In genomic region chr5:166119506-166119905, GRCh38 we compare ENCODE assay signal across 30 cellular contexts.
"Had no signal": no experiment of that assay in that cellular context is flagged by ENCODE, and none has a peak within 500 bp of the region (broad histone marks: within the 10 kb centered on the region; RNA-seq: fewer than 3 reads in every experiment).

No MANE protein-coding gene starts in this region.

- H3K27me3 ChIP-seq: adrenal gland, ascending aorta, body of pancreas, brain microvascular endothelial cell, breast epithelium, cardiac muscle cell had no signal

- H3K36me3 ChIP-seq: adrenal gland, ascending aorta, brain microvascular endothelial cell, breast epithelium, cardiac muscle cell had no signal

- H3K4me3 ChIP-seq: adrenal gland, ascending aorta, body of pancreas, breast epithelium, cardiac muscle cell had no signal

- DNase-seq: activated effector memory CD4-positive, alpha-beta T cell treated with anti-CD3 and anti-CD28 coated beads, Interleukin-2, amount 50 U/mL, for 16 hours; activated effector memory CD4-positive, alpha-beta T cell treated with Interleukin-2 at 50 U/mL for 16 hours; activated gamma-delta T cell; activated gamma-delta T cell treated with Interleukin-2 at 50 U/mL for 16 hours; activated naive CD4-positive, alpha-beta T cell; activated naive CD4-positive, alpha-beta T cell treated with anti-CD3 and anti-CD28 coated beads for 36 hours; activated naive CD4-positive, alpha-beta T cell treated with anti-CD3 and anti-CD28 coated beads, Interleukin-2, amount 10 ng/mL, durations not matched to agents 7 days and 5 days; activated naive CD4-positive, alpha-beta T cell treated with anti-CD3 and anti-CD28 coated beads, Interleukin-2, amount 50 U/mL, for 16 hours; activated naive CD4-positive, alpha-beta T cell treated with Interleukin-2 at 50 U/mL for 16 hours; activated naive CD8-positive, alpha-beta T cell treated with anti-CD3 and anti-CD28 coated beads for 36 hours; activated naive CD8-positive, alpha-beta T cell treated with anti-CD3 and anti-CD28 coated beads, Interleukin-2, amount 10 ng/mL, durations not matched to agents 7 days and 5 days; activated naive CD8-positive, alpha-beta T cell treated with anti-CD3 and anti-CD28 coated beads, Interleukin-2, amount 50 U/mL, for 24 hours; activated T-cell treated with anti-CD3 and anti-CD28 coated beads, Interleukin-2, amount 50 U/mL, for 1 hour; activated T-cell treated with anti-CD3 and anti-CD28 coated beads, Interleukin-2, amount 50 U/mL, for 24 hours; activated T-cell treated with anti-CD3 and anti-CD28 coated beads, Interleukin-2, amount 50 U/mL, for 4 hours; activated T-cell treated with anti-CD3 and anti-CD28 coated beads, Interleukin-2, amount 50 U/mL, for 48 hours; activated T-cell treated with anti-CD3 and anti-CD28 coated beads, Interleukin-2, amount 50 U/mL, for 72 hours; adrenal gland; amniotic stem cell; amygdala; anterior cingulate cortex; aorta; body of pancreas; brain microvascular endothelial cell; caudate nucleus; central memory CD4-positive, alpha-beta T cell; cerebellar nuclear complex had no signal

- H3K27ac ChIP-seq: adrenal gland, ascending aorta, body of pancreas, brain microvascular endothelial cell, breast epithelium, cardiac muscle cell had no signal

- H3K9me3 ChIP-seq: adrenal gland, ascending aorta, body of pancreas, breast epithelium had no signal
